9 cellular contexts compared by ENCODE assay signal in genomic region chr16:89155184-89155679, GRCh38. TPM values are rescaled to one million over a fixed set of nuclear protein-coding genes. Genes with fewer than 3 reads are reported as not detected.
DNase-seq lines count a peak whose midpoint lies in the region; ATAC-seq and TF ChIP-seq lines count a peak whose summit lies in the region.
"Had no signal": no experiment of that assay in that cellular context is flagged by ENCODE, and none has a peak within 500 bp of the region (broad histone marks: within the 10 kb centered on the region; RNA-seq: fewer than 3 reads in every experiment).

No MANE protein-coding gene starts in this region.

- 31% methylated on average over 19 of the region's 19 CpGs for WGBS in prostate gland

- H3K9ac ChIP-seq in BLaER1 treated with 17β-estradiol and CSF1 and Interleukin-3, amounts not matched to agents 10 nM and 100 nM: peak overlapping the region in 7 of 11 experiments; percentile 3 to 63 (median 40); a peak in 10 of 22 replicates
- H3K9ac ChIP-seq in adipocyte (ENCODE audit: low read length): peak overlapping the region; percentile 20

- H3K4me2 ChIP-seq in BLaER1 treated with 17β-estradiol and CSF1 and Interleukin-3, amounts not matched to agents 10 nM and 100 nM: peak overlapping the region; percentile 42 to 82 (median 67)

- no peak for TF ChIP-seq POLR2A in prostate gland (IDR thresholded peaks at IDR 0.05)

- DNase-seq in adipocyte (ENCODE audit: low read depth) (peak; percentile 80), left cardiac atrium (peak; percentile 74), prostate gland (ENCODE audit: low spot score) (peak; percentile 27), GM10266 (ENCODE audit: extremely low spot score) (no peak)
- DNase-seq in effector CD8-positive, alpha-beta T cell (lab: John Stamatoyannopoulos, UW): no peak
- DNase-seq: NCI-H2081 treated with DMSO at 0.1 percent for 48 hours had no signal

- no peak overlapping the region for H3K4me3 ChIP-seq in BLaER1 treated with 17β-estradiol and CSF1 and Interleukin-3, amounts not matched to agents 10 nM and 100 nM
- H3K4me3 ChIP-seq in adipocyte (ENCODE audit: low read length) (no peak overlapping the region), prostate gland (no peak overlapping the region)

- H3K27ac ChIP-seq in BLaER1 treated with 17β-estradiol and CSF1 and Interleukin-3, amounts not matched to agents 10 nM and 100 nM: peak overlapping the region in 6 of 11 experiments; percentile 1 to 40 (median 28); a peak in 6 of 22 replicates
- no peak overlapping the region for H3K27ac ChIP-seq in prostate gland

- peak; percentile 66 to 70 for ATAC-seq in left cardiac atrium
- ATAC-seq in GM18498 (IDR thresholded peaks at IDR 0.05; ENCODE audit: unreplicated experiment): no peak
- no peak for ATAC-seq in GM21786 (IDR thresholded peaks at IDR 0.05; ENCODE audit: unreplicated experiment)

- TF ChIP-seq CTCF in prostate gland (IDR thresholded peaks at IDR 0.05) (no peak), GM10266 (IDR thresholded peaks at IDR 0.05; ENCODE audit: control insufficient read depth, insufficient read depth, low read depth, missing control alignments) (no peak)

- H3K27me3 ChIP-seq in BLaER1 treated with 17β-estradiol and CSF1 and Interleukin-3, amounts not matched to agents 10 nM and 100 nM: peaks cover 0 to 23% (median 0%) of the 10 kb centered on the region in 11 experiments; a peak in 6 of 22 replicates
- H3K27me3 ChIP-seq in adipocyte (replicated peaks; ENCODE audit: control insufficient read depth, insufficient read depth, low read length) (no peaks in the 10 kb centered on the region), prostate gland (replicated peaks; ENCODE audit: insufficient read depth) (no peaks in the 10 kb centered on the region)

- peaks cover 0 to 9% (median 1%) of the 10 kb centered on the region in 11 experiments; a peak in 11 of 22 replicates for H3K9me3 ChIP-seq in BLaER1 treated with 17β-estradiol and CSF1 and Interleukin-3, amounts not matched to agents 10 nM and 100 nM (replicated peaks in 1 of 11)
- H3K9me3 ChIP-seq in adipocyte (ENCODE audit: control insufficient read depth, low read length) (no peaks in the 10 kb centered on the region), prostate gland (no peaks in the 10 kb centered on the region)

- H3K36me3 ChIP-seq in BLaER1 treated with 17β-estradiol and CSF1 and Interleukin-3, amounts not matched to agents 10 nM and 100 nM: peaks cover 21 to 29% (median 26%) of the 10 kb centered on the region in 11 experiments
- H3K36me3 ChIP-seq in adipocyte (ENCODE audit: control insufficient read depth, insufficient read depth, low read length, severe bottlenecking): peaks cover 16% of the 10 kb centered on the region
- no peaks in the 10 kb centered on the region for H3K36me3 ChIP-seq in prostate gland

- H4K20me1 ChIP-seq in BLaER1 treated with 17β-estradiol and CSF1 and Interleukin-3, amounts not matched to agents 10 nM and 100 nM: peaks cover 0 to 42% (median 18%) of the 10 kb centered on the region in 11 experiments; a peak in 15 of 22 replicates

- intact Hi-C loops in left cardiac atrium (cut with DNase I): no loop called here
- intact Hi-C loops in prostate gland (cut with DNase I): no loop called here

- peaks cover 45 to 80% (median 74%) of the 10 kb centered on the region in 10 experiments for H3K4me1 ChIP-seq in BLaER1 treated with 17β-estradiol and CSF1 and Interleukin-3, amounts not matched to agents 10 nM and 100 nM
- H3K4me1 ChIP-seq in adipocyte (ENCODE audit: control insufficient read depth, insufficient read depth, low read length) (peaks cover 32% of the 10 kb centered on the region), prostate gland (replicated peaks) (peaks cover 7% of the 10 kb centered on the region)

RNA-seq across cellular contexts. Expression of gene CDH15, which starts 16.3 kb away (rescaled TPM):
- total RNA-seq in left cardiac atrium: under 1 TPM in 1 of 2 donors, not detected in 1; 0.09 TPM
- total RNA-seq in prostate gland: 1 to 10 TPM in 1 of 2 donors, under 1 TPM in 1; 0.64 to 2.7 TPM

RNA-seq across cellular contexts. Expression of gene SLC22A31, which starts 45.1 kb away (rescaled TPM):
- total RNA-seq in left cardiac atrium (under 1 TPM in 1 of 2 donors, not detected in 1; 0.27 TPM), prostate gland (1 to 10 TPM in 1 of 2 donors, not detected in 1; 4.6 TPM)

Comparison
In these comparisons a context has a peak if more than half of its experiments do, and no peak if none do; other contexts are left out.
1. H3K27ac ChIP-seq: peak in BLaER1 treated with 17β-estradiol and CSF1 and Interleukin-3, amounts not matched to agents 10 nM and 100 nM (6 of 11); none in prostate gland (0 of 2).
2. DNase-seq: peak in adipocyte (single experiment), left cardiac atrium (single experiment) and prostate gland (single experiment); none in effector CD8-positive, alpha-beta T cell (single experiment) and GM10266 (single experiment).
3. ATAC-seq: peak in left cardiac atrium (2 of 2); none in GM18498 (single experiment) and GM21786 (single experiment).